Comparison of ENCODE assay signal across 24 cellular contexts in genomic region chrX:121301822-121302221, GRCh38.
A peak's percentile ranks its signal among the peaks of the same experiment; 100 is the strongest.
DNase-seq lines count a peak whose midpoint lies in the region; ATAC-seq and TF ChIP-seq lines count a peak whose summit lies in the region.
"Had no signal": no experiment of that assay in that cellular context is flagged by ENCODE, and none has a peak within 500 bp of the region (broad histone marks: within the 10 kb centered on the region; RNA-seq: fewer than 3 reads in every experiment).

No MANE protein-coding gene starts in this region.

- H3K27ac ChIP-seq in mammary epithelial cell (ENCODE audit: insufficient read depth, low read depth, low read length) (no peak overlapping the region), mesendoderm (ENCODE audit: low read depth, low read length) (no peak overlapping the region), left lung (no peak overlapping the region)
- H3K27ac ChIP-seq: BLaER1 had no signal

- H2BK120ac ChIP-seq in mesendoderm (ENCODE audit: low read depth, low read length) = no peak overlapping the region

- DNase-seq in mammary epithelial cell = no peak
- no peak for DNase-seq in mesendoderm
- DNase-seq in left lung = no peak
- DNase-seq in nucleus accumbens (lab: John Stamatoyannopoulos, UW) = no peak
- DNase-seq: 8988T; ACHN; BE2C; C1 segment of cervical spinal cord; CD4-positive, alpha-beta memory T cell; CD4-positive, CD25-positive, alpha-beta regulatory T cell; CD8-positive, alpha-beta memory T cell; COR-L47; DMS153; DMS53; DMS79; DND-41; EL; GDM1 had no signal

- H3K4me3 ChIP-seq in mammary epithelial cell (replicated peaks in 1 of 3; ENCODE audit: insufficient read depth in 1 of 3, low read depth in 2 of 3, low read length in 3 of 3) (no peak overlapping the region), mesendoderm (ENCODE audit: low read length) (no peak overlapping the region), left lung (no peak overlapping the region)
- H3K4me3 ChIP-seq: BLaER1, GM12878 had no signal

- intact Hi-C loops in mammary epithelial cell (cut with micrococcal nuclease) (loop anchor here (10.0 kb wide), 2 partner anchors 507 to 1403 kb away; no protein-coding TSS in a partner anchor), left lung (cut with DNase I) (no loop called here)

- no peaks in the 10 kb centered on the region for H4K20me1 ChIP-seq in mammary epithelial cell (ENCODE audit: insufficient read depth, low read length)
- H4K20me1 ChIP-seq: BLaER1 had no signal

- no peak overlapping the region for H3K4ac ChIP-seq in mesendoderm (ENCODE audit: low read depth, low read length)

- no peaks in the 10 kb centered on the region for H3K79me2 ChIP-seq in mammary epithelial cell (ENCODE audit: insufficient read depth, low read length)
- H3K79me2 ChIP-seq in mesendoderm (ENCODE audit: control insufficient read depth, insufficient read depth, low read length) = no peaks in the 10 kb centered on the region

- in situ Hi-C loops in mammary epithelial cell (cut with MboI; ENCODE audit: low sequenced_read_pairs in 2 of 2) = no loop called here

- no peak overlapping the region for H2AK5ac ChIP-seq in mesendoderm (ENCODE audit: low read length)

- H3K27me3 ChIP-seq in mammary epithelial cell (ENCODE audit: insufficient read depth, low read length) (no peaks in the 10 kb centered on the region), mesendoderm (ENCODE audit: insufficient read depth, low read length, poor library complexity) (no peaks in the 10 kb centered on the region), left lung (no peaks in the 10 kb centered on the region)
- H3K27me3 ChIP-seq: BE2C, BLaER1 had no signal

- H4K8ac ChIP-seq in mesendoderm (ENCODE audit: low read depth, low read length) = no peak overlapping the region

- no peak overlapping the region for H3K18ac ChIP-seq in mesendoderm (ENCODE audit: low read length)

- H3K79me1 ChIP-seq in mesendoderm (ENCODE audit: low read length) = no peaks in the 10 kb centered on the region

- no peak for TF ChIP-seq CTCF in mammary epithelial cell (conservative IDR thresholded peaks at IDR 0.05 in 1 of 2, IDR thresholded peaks at IDR 0.05 in 1 of 2; ENCODE audit: extremely low read depth in 1 of 2, insufficient read depth in 1 of 2, low read depth in 1 of 2, low read length in 2 of 2)
- no peak for TF ChIP-seq CTCF in left lung (IDR thresholded peaks at IDR 0.05)

- dilution Hi-C loops in mammary epithelial cell (cut with HindIII; ENCODE audit: low sequenced_read_pairs) = no loop called here

- H3K56ac ChIP-seq in mesendoderm (ENCODE audit: low read length) = no peak overlapping the region

- H3K9ac ChIP-seq in mammary epithelial cell (ENCODE audit: insufficient read depth, low read length) (no peak overlapping the region), mesendoderm (ENCODE audit: low read length) (no peak overlapping the region)
- H3K9ac ChIP-seq: BLaER1 had no signal

- H3K4me2 ChIP-seq in mammary epithelial cell (ENCODE audit: insufficient read depth, low read depth, low read length) = no peak overlapping the region
- no peak overlapping the region for H3K4me2 ChIP-seq in mesendoderm (ENCODE audit: low read length)
- H3K4me2 ChIP-seq: BLaER1 had no signal

- no peak overlapping the region for H2BK15ac ChIP-seq in mesendoderm (replicated peaks; ENCODE audit: low read depth)

- H3K23ac ChIP-seq in mesendoderm (ENCODE audit: low read length) = no peak overlapping the region

- no peak overlapping the region for H2AFZ ChIP-seq in mammary epithelial cell (ENCODE audit: low read depth, low read length)

- no peak overlapping the region for H2BK5ac ChIP-seq in mesendoderm (ENCODE audit: low read length)

- ATAC-seq in GM18517 (IDR thresholded peaks at IDR 0.05; ENCODE audit: unreplicated experiment) (peak; percentile 73), GM18867 (IDR thresholded peaks at IDR 0.05; ENCODE audit: unreplicated experiment) (peak; percentile 54), GM21390 (IDR thresholded peaks at IDR 0.05; ENCODE audit: unreplicated experiment) (peak; percentile 62), HG03520 (IDR thresholded peaks at IDR 0.05; ENCODE audit: unreplicated experiment) (peak; percentile 28), left lung (no peak)
- ATAC-seq: GM12878 had no signal

- H3K36me3 ChIP-seq in mammary epithelial cell (ENCODE audit: insufficient read depth, low read length) (no peaks in the 10 kb centered on the region), mesendoderm (ENCODE audit: control insufficient read depth, insufficient read depth, low read length) (no peaks in the 10 kb centered on the region), left lung (no peaks in the 10 kb centered on the region)
- H3K36me3 ChIP-seq: BE2C, BLaER1 had no signal

- no peaks in the 10 kb centered on the region for H3K9me3 ChIP-seq in mammary epithelial cell (replicated peaks; ENCODE audit: insufficient read depth, low read length)
- no peaks in the 10 kb centered on the region for H3K9me3 ChIP-seq in left lung
- H3K9me3 ChIP-seq: BE2C, BLaER1 had no signal

- CTCF ChIA-PET in mammary epithelial cell (lab: Charles Lee; ENCODE audit: low non-redundant PET) = no interaction called here

- BruUV-seq in mammary epithelial cell (replicated peaks; lab: Mats Ljungman, UMichigan) = no TSS peak

- 91% methylated on average over 1 of the region's 1 CpG for WGBS in mammary epithelial cell (ENCODE audit: low coverage, missing lambda C conversion rate)
- WGBS in mesendoderm (ENCODE audit: extremely low coverage, insufficient coverage, low lambda C conversion rate) = no CpG with 5 or more reads among the region's 1 CpG

- H4K5ac ChIP-seq in mesendoderm (ENCODE audit: low read length) = no peak overlapping the region

- H3K4me1 ChIP-seq in mammary epithelial cell (ENCODE audit: insufficient read depth, low read length) (no peaks in the 10 kb centered on the region), mesendoderm (ENCODE audit: control insufficient read depth, low read depth, low read length) (no peaks in the 10 kb centered on the region), left lung (no peaks in the 10 kb centered on the region)
- H3K4me1 ChIP-seq: BE2C, BLaER1 had no signal
